Comparison of ENCODE assay signal across 23 cellular contexts in genomic region chrX:150018931-150019331, GRCh38.
DNase-seq lines count a peak whose midpoint lies in the region; ATAC-seq and TF ChIP-seq lines count a peak whose summit lies in the region.
"Had no signal": no experiment of that assay in that cellular context is flagged by ENCODE, and none has a peak within 500 bp of the region (broad histone marks: within the 10 kb centered on the region; RNA-seq: fewer than 3 reads in every experiment).

No MANE protein-coding gene starts in this region.

- H4K12ac ChIP-seq in trophoblast cell (ENCODE audit: low read depth, low read length), result no peak overlapping the region

- H3K4me2 ChIP-seq in trophoblast cell (ENCODE audit: low read length), result no peak overlapping the region

- H3K14ac ChIP-seq in trophoblast cell (ENCODE audit: low read length), result no peak overlapping the region

- H3K27me3 ChIP-seq in adipocyte (replicated peaks; ENCODE audit: control insufficient read depth, insufficient read depth, low read length) (no peaks in the 10 kb centered on the region), trophoblast cell (ENCODE audit: insufficient read depth, low read length) (no peaks in the 10 kb centered on the region)
- H3K27me3 ChIP-seq: MG63, pancreas, SJCRH30 had no signal

- ATAC-seq in GM21360 (IDR thresholded peaks at IDR 0.05; ENCODE audit: unreplicated experiment), result no peak
- ATAC-seq: activated CD4-positive, CD25-positive, alpha-beta regulatory T cell treated with anti-CD3 and anti-CD28 coated beads, Interleukin-2, amount 50 U/mL, for 24 hours; esophagus mucosa; HCT116; pancreas; stimulated activated memory B cell treated with anti-CD40 and anti-IgM and Interleukin-4, amounts not matched to agents 10 μg/mL and 1 μg/mL and 100 μg/mL, for 72 hours had no signal

- H4K8ac ChIP-seq in trophoblast cell (ENCODE audit: low read depth, low read length), result no peak overlapping the region

- no peak overlapping the region for H3K4ac ChIP-seq in trophoblast cell (ENCODE audit: low read depth, low read length)

- H3K36me3 ChIP-seq in adipocyte (ENCODE audit: control insufficient read depth, insufficient read depth, low read length, severe bottlenecking) (no peaks in the 10 kb centered on the region), trophoblast cell (ENCODE audit: control insufficient read depth in 1 of 2, insufficient read depth in 2 of 2, low read length in 2 of 2) (no peaks in the 10 kb centered on the region)
- H3K36me3 ChIP-seq: MG63, pancreas, SJCRH30 had no signal

- no peaks in the 10 kb centered on the region for H3K9me3 ChIP-seq in adipocyte (ENCODE audit: control insufficient read depth, low read length)
- H3K9me3 ChIP-seq in trophoblast cell (ENCODE audit: insufficient read depth, low read depth, low read length), result no peaks in the 10 kb centered on the region
- H3K9me3 ChIP-seq: MG63, pancreas, SJCRH30 had no signal

- H3K23ac ChIP-seq in trophoblast cell (ENCODE audit: low read length), result no peak overlapping the region

- no peaks in the 10 kb centered on the region for H3K79me2 ChIP-seq in trophoblast cell (ENCODE audit: control insufficient read depth, insufficient read depth, low read length, poor library complexity)

- H2BK120ac ChIP-seq in trophoblast cell (ENCODE audit: insufficient read depth, low read length, poor library complexity), result no peak overlapping the region

- no peak overlapping the region for H2BK12ac ChIP-seq in trophoblast cell (ENCODE audit: low read length)

- no peak overlapping the region for H2AK5ac ChIP-seq in trophoblast cell (ENCODE audit: low read length)

- no peak overlapping the region for H3K27ac ChIP-seq in trophoblast cell (ENCODE audit: low read depth, low read length)
- H3K27ac ChIP-seq: pancreas, SJCRH30 had no signal

- no peak for TF ChIP-seq CTCF in fibroblast of pulmonary artery (IDR thresholded peaks at IDR 0.05; ENCODE audit: low read length, missing control alignments)

- H4K91ac ChIP-seq in trophoblast cell (ENCODE audit: low read depth, low read length), result no peak overlapping the region

- no peak overlapping the region for H2AFZ ChIP-seq in trophoblast cell (ENCODE audit: insufficient read depth, low read length, poor library complexity)

- no CpG with 5 or more reads among the region's 2 CpGs for WGBS in trophoblast cell (ENCODE audit: extremely low coverage, insufficient coverage, insufficient read length)

- H3K9ac ChIP-seq in adipocyte (ENCODE audit: low read length), result no peak overlapping the region
- H3K9ac ChIP-seq in trophoblast cell (ENCODE audit: low read length), result no peak overlapping the region

- no peaks in the 10 kb centered on the region for H3K79me1 ChIP-seq in trophoblast cell (ENCODE audit: low read length)

- no peak overlapping the region for H3K4me3 ChIP-seq in adipocyte (ENCODE audit: low read length)
- H3K4me3 ChIP-seq in fibroblast of pulmonary artery (replicated peaks; ENCODE audit: low read depth, low read length), result no peak overlapping the region
- H3K4me3 ChIP-seq in trophoblast cell (ENCODE audit: low read depth, low read length), result no peak overlapping the region
- H3K4me3 ChIP-seq: MG63, pancreas, SJCRH30 had no signal

- DNase-seq in EH (ENCODE audit: low read depth) (peak; percentile 77), adipocyte (ENCODE audit: low read depth) (peak; percentile 60), fibroblast of pulmonary artery (ENCODE audit: low read depth) (peak; percentile 39), trophoblast cell (peak; percentile 7 to 74), germinal center (ENCODE audit: low spot score) (no peak), Ammon's horn (ENCODE audit: low spot score) (no peak)
- DNase-seq: activated CD4-positive, alpha-beta T cell treated with anti-CD3 and anti-CD28 coated beads, Interleukin-2, amount 50 U/mL, for 48 hours; activated CD8-positive, alpha-beta memory T cell treated with anti-CD3 and anti-CD28 coated beads, Interleukin-2, amount 50 U/mL, for 4 hours; activated naive CD4-positive, alpha-beta T cell treated with anti-CD3 and anti-CD28 coated beads, Interleukin-2, amount 10 ng/mL, durations not matched to agents 7 days and 5 days; KG1; mammary epithelial cell; MG63; NCI-H1417 treated with DMSO at 0.1 percent for 48 hours; NCI-H748 treated with DMSO at 0.1 percent for 48 hours; pancreas; SJCRH30; stimulated activated CD4-positive, alpha-beta T cell treated with anti-CD3 and anti-CD28 coated beads, Interleukin-4, amount 100 ng/mL, for 4 hours; substantia nigra had no signal

- H3K4me1 ChIP-seq in adipocyte (ENCODE audit: control insufficient read depth, insufficient read depth, low read length), result peaks cover 4% of the 10 kb centered on the region
- no peaks in the 10 kb centered on the region for H3K4me1 ChIP-seq in trophoblast cell (ENCODE audit: control insufficient read depth in 1 of 2, insufficient read depth in 2 of 2, low read length in 2 of 2)
- H3K4me1 ChIP-seq: pancreas, SJCRH30 had no signal

- no peak overlapping the region for H2BK5ac ChIP-seq in trophoblast cell (ENCODE audit: low read depth, low read length, poor library complexity)

- no peak overlapping the region for H3K18ac ChIP-seq in trophoblast cell (ENCODE audit: low read length)

Comparison
In these comparisons a context has a peak if more than half of its experiments do, and no peak if none do; other contexts are left out.
1. DNase-seq: peak in EH (single experiment), adipocyte (single experiment), fibroblast of pulmonary artery (single experiment) and trophoblast cell (2 of 2); none in germinal center (single experiment) and Ammon's horn (single experiment).